ENCODE assay signal across 24 cellular contexts in the genomic region with DNA sequence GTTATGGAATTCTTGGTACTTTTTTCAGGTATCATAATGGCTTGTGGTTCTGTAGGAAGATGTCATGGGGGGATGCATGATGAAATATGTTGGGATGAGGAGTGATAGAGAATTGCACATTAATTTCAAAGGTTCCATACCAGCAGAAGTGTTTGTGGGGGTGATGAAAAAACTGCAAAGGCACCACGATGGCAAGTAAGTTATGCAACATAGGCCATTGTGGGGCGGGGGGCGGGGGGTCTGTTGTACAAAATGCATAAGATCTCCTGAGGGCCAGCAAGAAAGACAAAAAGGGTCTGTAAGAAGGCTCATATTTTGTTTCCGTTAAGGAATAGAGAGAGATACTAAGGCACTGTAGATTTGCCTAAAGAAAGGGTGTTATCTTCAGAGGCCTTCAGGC.
"Had no signal": no experiment of that assay in that cellular context is flagged by ENCODE, and none has a peak within 500 bp of the region (broad histone marks: within the 10 kb centered on the region; RNA-seq: fewer than 3 reads in every experiment).

No MANE protein-coding gene starts in this region.

- H3K4me1 ChIP-seq: psoas muscle, suprapubic skin had no signal

- ATAC-seq: left lobe of liver; naive thymus-derived CD8-positive, alpha-beta T cell; psoas muscle; right cardiac atrium; stimulated activated naive CD8-positive, alpha-beta T cell treated with anti-CD3 and anti-CD28 coated beads, Interleukin-15, amount 100 ng/mL, for 72 hours had no signal

- H3K27me3 ChIP-seq: ovary, spleen, suprapubic skin, transverse colon, vagina had no signal

- H3K9me3 ChIP-seq: ovary, psoas muscle, spleen, suprapubic skin, transverse colon, vagina had no signal

- H3K4me3 ChIP-seq: coronary artery, lung, ovary, psoas muscle, skin epidermis, spleen, suprapubic skin, transverse colon, vagina had no signal

- H3K36me3 ChIP-seq: ovary, spleen, suprapubic skin, transverse colon, vagina had no signal

- H3K4me3 Mint-ChIP-seq: mesothelial cell of epicardium; naive thymus-derived CD8-positive, alpha-beta T cell; stimulated activated naive CD8-positive, alpha-beta T cell treated with anti-CD3 and anti-CD28 coated beads, Interleukin-15, amount 100 ng/mL, for 72 hours had no signal

- H3K9me3 Mint-ChIP-seq: mesothelial cell of epicardium; naive thymus-derived CD8-positive, alpha-beta T cell; stimulated activated naive CD8-positive, alpha-beta T cell treated with anti-CD3 and anti-CD28 coated beads, Interleukin-15, amount 100 ng/mL, for 72 hours had no signal

- DNase-seq: dermis blood vessel endothelial cell; effector memory CD4-positive, alpha-beta T cell; erythroblast; hypothalamus; kidney; mesenchymal stem cell; naive thymus-derived CD8-positive, alpha-beta T cell; occipital lobe; ovary; psoas muscle; right cardiac atrium; spleen; stimulated activated CD4-positive, alpha-beta T cell treated with anti-CD3 and anti-CD28 coated beads, Interleukin-4, amount 100 ng/mL, for 4 hours; stimulated activated naive CD4-positive, alpha-beta T cell; stimulated activated naive CD8-positive, alpha-beta T cell treated with anti-CD3 and anti-CD28 coated beads, Interleukin-15, amount 100 ng/mL, for 72 hours; transverse colon had no signal

- FAIRE-seq: frontal cortex, kidney had no signal

- H3K36me3 Mint-ChIP-seq: naive thymus-derived CD8-positive, alpha-beta T cell had no signal

- H3K27ac ChIP-seq: coronary artery, ovary, psoas muscle, suprapubic skin, vagina had no signal

- H3K27ac Mint-ChIP-seq: stimulated activated naive CD8-positive, alpha-beta T cell treated with anti-CD3 and anti-CD28 coated beads, Interleukin-15, amount 100 ng/mL, for 72 hours had no signal
